Comparison of ENCODE assay signal across 8 cellular contexts in genomic region chr16:30185683-30186421, GRCh38. TPM values are rescaled to one million over a fixed set of nuclear protein-coding genes. Genes with fewer than 3 reads are reported as not detected.
DNase-seq lines count a peak whose midpoint lies in the region; ATAC-seq and TF ChIP-seq lines count a peak whose summit lies in the region.

No MANE protein-coding gene starts in this region.

- peak overlapping the region; percentile 93 to 97 for H3K4me3 Mint-ChIP-seq in stimulated activated naive CD8-positive, alpha-beta T cell treated with anti-CD3 and anti-CD28 coated beads, Interleukin-15, amount 100 ng/mL, for 72 hours
- H3K4me3 Mint-ChIP-seq in nephron progenitor cell: no peak overlapping the region

- H3K27me3 Mint-ChIP-seq in stimulated activated naive CD8-positive, alpha-beta T cell treated with anti-CD3 and anti-CD28 coated beads, Interleukin-15, amount 100 ng/mL, for 72 hours: no peaks in the 10 kb centered on the region
- peaks cover 15% of the 10 kb centered on the region for H3K27me3 Mint-ChIP-seq in nephron progenitor cell (ENCODE audit: low read depth, poor library complexity)

- no peak for TF ChIP-seq CTCF in nephron progenitor cell (IDR thresholded peaks at IDR 0.05)

- H3K27ac Mint-ChIP-seq in stimulated activated naive CD8-positive, alpha-beta T cell treated with anti-CD3 and anti-CD28 coated beads, Interleukin-15, amount 100 ng/mL, for 72 hours: peak overlapping the region; percentile 99
- H3K27ac Mint-ChIP-seq in nephron progenitor cell: no peak overlapping the region

- H3K36me3 ChIP-seq in SJCRH30: no peaks in the 10 kb centered on the region

- DNase-seq in SJCRH30 (peak; percentile 37 to 51), mucosa of gallbladder (ENCODE audit: low spot score) (peak; percentile 61), HK-2 (ENCODE audit: unreplicated experiment) (no peak), NCI-H526 (lab: John Stamatoyannopoulos, UW) (no peak), nephron progenitor cell (no peak)
- DNase-seq in activated naive CD4-positive, alpha-beta T cell treated with Interleukin-2 at 50 U/mL for 16 hours: peak; percentile 79
- peak; percentile 91 to 97 for DNase-seq in stimulated activated naive CD8-positive, alpha-beta T cell treated with anti-CD3 and anti-CD28 coated beads, Interleukin-15, amount 100 ng/mL, for 72 hours

- H3K36me3 Mint-ChIP-seq in nephron progenitor cell (ENCODE audit: low read depth): no peaks in the 10 kb centered on the region

- peaks cover 47% of the 10 kb centered on the region for H3K4me1 Mint-ChIP-seq in stimulated activated naive CD8-positive, alpha-beta T cell treated with anti-CD3 and anti-CD28 coated beads, Interleukin-15, amount 100 ng/mL, for 72 hours
- peaks cover 9% of the 10 kb centered on the region for H3K4me1 Mint-ChIP-seq in nephron progenitor cell

- peaks cover 9% of the 10 kb centered on the region for H3K4me1 ChIP-seq in SJCRH30

- no peak overlapping the region for H3K27ac ChIP-seq in SJCRH30

- no peaks in the 10 kb centered on the region for H3K9me3 Mint-ChIP-seq in stimulated activated naive CD8-positive, alpha-beta T cell treated with anti-CD3 and anti-CD28 coated beads, Interleukin-15, amount 100 ng/mL, for 72 hours
- H3K9me3 Mint-ChIP-seq in nephron progenitor cell: no peaks in the 10 kb centered on the region

- H3K9me3 ChIP-seq in SJCRH30 (replicated peaks): no peaks in the 10 kb centered on the region

- no peak overlapping the region for H3K4me3 ChIP-seq in SJCRH30

- ATAC-seq in GM19463 (IDR thresholded peaks at IDR 0.05; ENCODE audit: unreplicated experiment): peak; percentile 36
- peak; percentile 68 for ATAC-seq in stimulated activated naive CD8-positive, alpha-beta T cell treated with anti-CD3 and anti-CD28 coated beads, Interleukin-15, amount 100 ng/mL, for 72 hours

- no peaks in the 10 kb centered on the region for H3K27me3 ChIP-seq in SJCRH30

RNA-seq across cellular contexts. Expression of gene CORO1A, which starts 2.5 kb away (rescaled TPM):
- 5.6 and 7.0 TPM in 2 replicates for total RNA-seq in SJCRH30 (2014; rRNA removed; shearing (Covaris generic))
- total RNA-seq in mucosa of gallbladder: 58.5 TPM

RNA-seq across cellular contexts. Expression of gene BOLA2B, which starts 7.6 kb away (rescaled TPM):
- 38.1 and 50.8 TPM in 2 replicates for total RNA-seq in SJCRH30 (2014; rRNA removed; shearing (Covaris generic))
- total RNA-seq in mucosa of gallbladder: 59.4 TPM

RNA-seq across cellular contexts. Expression of gene SLX1A, which starts 7.8 kb away (rescaled TPM):
- total RNA-seq in SJCRH30 (2014; rRNA removed; shearing (Covaris generic)): 15.2 and 21.7 TPM in 2 replicates
- 70.4 TPM for total RNA-seq in mucosa of gallbladder

RNA-seq across cellular contexts. Expression of gene SULT1A3, which starts 13.2 kb away (rescaled TPM):
- 2.2 and 4.3 TPM in 2 replicates for total RNA-seq in SJCRH30 (2014; rRNA removed; shearing (Covaris generic))
- 19.4 TPM for total RNA-seq in mucosa of gallbladder

Comparison
In these comparisons a context has a peak if more than half of its experiments do, and no peak if none do; other contexts are left out.
1. DNase-seq: peak in SJCRH30 (2 of 2), activated naive CD4-positive, alpha-beta T cell treated with Interleukin-2 at 50 U/mL for 16 hours (single experiment), mucosa of gallbladder (single experiment) and stimulated activated naive CD8-positive, alpha-beta T cell treated with anti-CD3 and anti-CD28 coated beads, Interleukin-15, amount 100 ng/mL, for 72 hours (2 of 2); none in HK-2 (single experiment), NCI-H526 (0 of 2) and nephron progenitor cell (single experiment).